23 cellular contexts compared by ENCODE assay signal in genomic region chr4:156756118-156756517, GRCh38.
"Had no signal": no experiment of that assay in that cellular context is flagged by ENCODE, and none has a peak within 500 bp of the region (broad histone marks: within the 10 kb centered on the region; RNA-seq: fewer than 3 reads in every experiment).

No MANE protein-coding gene starts in this region.

- H3K9me3 ChIP-seq: colonic mucosa, gastrocnemius medialis, mucosa of descending colon, right atrium auricular region, uterus had no signal

- H3K27me3 ChIP-seq: colonic mucosa, gastrocnemius medialis, right atrium auricular region, uterus had no signal

- H3K4me1 ChIP-seq: colonic mucosa, gastrocnemius medialis, left ventricle myocardium inferior, right atrium auricular region, uterus had no signal

- DNase-seq: activated CD4-positive, alpha-beta T cell treated with anti-CD3 and anti-CD28 coated beads for 4 hours; activated CD4-positive, alpha-beta T cell treated with anti-CD3 and anti-CD28 coated beads, Interleukin-2, amount 50 U/mL, for 4 hours; activated effector memory CD4-positive, alpha-beta T cell treated with Interleukin-2 at 50 U/mL for 16 hours; activated naive CD4-positive, alpha-beta T cell treated with anti-CD3 and anti-CD28 coated beads for 36 hours; activated naive CD8-positive, alpha-beta T cell treated with anti-CD3 and anti-CD28 coated beads, Interleukin-2, amount 10 ng/mL, durations not matched to agents 7 days and 5 days; amniotic stem cell; colonic mucosa; effector memory CD4-positive, alpha-beta T cell; erythroblast; gastrocnemius medialis; glutamatergic neuron; islet precursor cell; left ventricle myocardium inferior; mucosa of descending colon; stimulated activated CD4-positive, alpha-beta T cell treated with anti-CD3 and anti-CD28 coated beads, Interleukin-12 subunit alpha, Interleukin-12 subunit beta, amount 100 ng/mL, for 4 hours; stimulated activated CD4-positive, alpha-beta T cell treated with anti-CD3 and anti-CD28 coated beads, Interleukin-4, amount 100 ng/mL, for 1 hour; stimulated activated naive CD8-positive, alpha-beta T cell treated with anti-CD3 and anti-CD28 coated beads, Interleukin-15, Interleukin-2, amounts not matched to agents 100 U/mL and 50 U/mL, for 24 hours; T-helper 9 cell; uterus had no signal

- H3K4me3 ChIP-seq: colonic mucosa, gastrocnemius medialis, left ventricle myocardium inferior, lung, mucosa of descending colon, right atrium auricular region, skin epidermis, uterus had no signal

- H3K27ac ChIP-seq: colonic mucosa, gastrocnemius medialis, left ventricle myocardium inferior, right atrium auricular region, skin epidermis, uterus, VCaP had no signal

- H3K36me3 ChIP-seq: colonic mucosa, gastrocnemius medialis, left ventricle myocardium inferior, right atrium auricular region, uterus had no signal
